In genomic region chr2:120415060-120415459, GRCh38 we compare ENCODE assay signal across 24 cellular contexts.
"Had no signal": no experiment of that assay in that cellular context is flagged by ENCODE, and none has a peak within 500 bp of the region (broad histone marks: within the 10 kb centered on the region; RNA-seq: fewer than 3 reads in every experiment).

No MANE protein-coding gene starts in this region.

- H3K27ac ChIP-seq: stomach, suprapubic skin, testis, thoracic aorta, thyroid gland, tibial artery, tibial nerve, transverse colon, upper lobe of left lung, upper lobe of right lung, uterus, vagina had no signal

- DNase-seq: stimulated activated CD4-positive, alpha-beta T cell treated with anti-CD3 and anti-CD28 coated beads, Interleukin-2, amount 100 ng/mL, for 48 hours; stimulated activated CD4-positive, alpha-beta T cell treated with anti-CD3 and anti-CD28 coated beads, Interleukin-4, amount 100 ng/mL, for 1 hour; stimulated activated CD4-positive, alpha-beta T cell treated with anti-CD3 and anti-CD28 coated beads, Interleukin-4, amount 100 ng/mL, for 24 hours; stimulated activated CD4-positive, alpha-beta T cell treated with anti-CD3 and anti-CD28 coated beads, Interleukin-4, amount 100 ng/mL, for 4 hours; stimulated activated CD8-positive, alpha-beta memory T cell treated with anti-CD3 and anti-CD28 coated beads, Interleukin-4, amount 100 ng/mL, for 48 hours; stimulated activated naive B cell treated with anti-CD40 and anti-IgM and Interleukin-4, amounts not matched to agents 10 μg/mL and 1 μg/mL and 100 μg/mL, for 72 hours; stimulated activated naive CD4-positive, alpha-beta T cell; stimulated activated naive CD4-positive, alpha-beta T cell treated with Interleukin-2 at 50 U/mL for 16 hours; stimulated activated naive CD8-positive, alpha-beta T cell treated with anti-CD3 and anti-CD28 coated beads, Interleukin-15, amount 100 ng/mL, for 72 hours; stimulated activated naive CD8-positive, alpha-beta T cell treated with anti-CD3 and anti-CD28 coated beads, Interleukin-15, Interleukin-2, amounts not matched to agents 100 U/mL and 50 U/mL, for 24 hours; substantia nigra; thyroid gland; tibial artery; transverse colon; trophoblast cell; upper lobe of right lung; uterus had no signal

- H3K4me3 ChIP-seq: stomach, suprapubic skin, testis, thoracic aorta, thyroid gland, tibial artery, tibial nerve, transverse colon, upper lobe of left lung, upper lobe of right lung, uterus, vagina had no signal

- H3K9me3 ChIP-seq: testis, thoracic aorta, thyroid gland, upper lobe of right lung, uterus, vagina had no signal

- H3K36me3 ChIP-seq: stomach, suprapubic skin, thoracic aorta, thyroid gland, tibial artery, tibial nerve, transverse colon, upper lobe of left lung, upper lobe of right lung, uterus, vagina had no signal

- ATAC-seq: stimulated activated naive B cell treated with anti-CD40 and anti-IgM and Interleukin-4, amounts not matched to agents 10 μg/mL and 1 μg/mL and 100 μg/mL, for 72 hours; stimulated activated naive CD8-positive, alpha-beta T cell treated with anti-CD3 and anti-CD28 coated beads, Interleukin-15, amount 100 ng/mL, for 72 hours; stimulated activated naive CD8-positive, alpha-beta T cell treated with anti-CD3 and anti-CD28 coated beads, Interleukin-15, Interleukin-2, amounts not matched to agents 100 U/mL and 50 U/mL, for 24 hours had no signal

- H3K4me1 ChIP-seq: stomach, testis, tibial artery, tibial nerve, transverse colon, upper lobe of left lung, upper lobe of right lung, uterus, vagina had no signal

- H3K27me3 ChIP-seq: stomach, suprapubic skin, testis, thyroid gland, tibial artery, tibial nerve, transverse colon, upper lobe of left lung, upper lobe of right lung, uterus, vagina had no signal
